5 cellular contexts compared by ENCODE assay signal in the genomic region with DNA sequence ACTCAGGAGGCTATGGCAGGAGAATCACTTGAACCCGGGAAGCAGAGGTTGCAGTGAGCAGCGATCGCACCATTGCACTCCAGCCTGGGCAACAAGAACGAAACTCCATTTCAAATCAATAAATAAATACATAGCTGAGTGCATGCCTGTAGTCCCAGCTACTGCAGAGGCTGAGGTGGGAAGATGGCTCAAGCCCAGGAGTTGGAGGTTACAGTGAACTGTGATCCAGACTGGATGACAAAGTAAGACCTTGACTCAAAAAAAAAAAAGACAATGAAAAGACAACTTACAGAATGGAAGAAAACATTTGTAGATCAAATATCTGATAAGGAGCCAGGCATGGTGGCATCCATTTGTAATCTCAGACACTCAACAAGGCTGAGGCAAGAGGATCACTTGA.
"Had no signal": no experiment of that assay in that cellular context is flagged by ENCODE, and none has a peak within 500 bp of the region (broad histone marks: within the 10 kb centered on the region; RNA-seq: fewer than 3 reads in every experiment).

No MANE protein-coding gene starts in this region.

- DNase-seq: GOT3, H7, HCEC 1CT, IMR-90 had no signal

- ATAC-seq: K562 had no signal
